12 cellular contexts compared by ENCODE assay signal in the genomic region with DNA sequence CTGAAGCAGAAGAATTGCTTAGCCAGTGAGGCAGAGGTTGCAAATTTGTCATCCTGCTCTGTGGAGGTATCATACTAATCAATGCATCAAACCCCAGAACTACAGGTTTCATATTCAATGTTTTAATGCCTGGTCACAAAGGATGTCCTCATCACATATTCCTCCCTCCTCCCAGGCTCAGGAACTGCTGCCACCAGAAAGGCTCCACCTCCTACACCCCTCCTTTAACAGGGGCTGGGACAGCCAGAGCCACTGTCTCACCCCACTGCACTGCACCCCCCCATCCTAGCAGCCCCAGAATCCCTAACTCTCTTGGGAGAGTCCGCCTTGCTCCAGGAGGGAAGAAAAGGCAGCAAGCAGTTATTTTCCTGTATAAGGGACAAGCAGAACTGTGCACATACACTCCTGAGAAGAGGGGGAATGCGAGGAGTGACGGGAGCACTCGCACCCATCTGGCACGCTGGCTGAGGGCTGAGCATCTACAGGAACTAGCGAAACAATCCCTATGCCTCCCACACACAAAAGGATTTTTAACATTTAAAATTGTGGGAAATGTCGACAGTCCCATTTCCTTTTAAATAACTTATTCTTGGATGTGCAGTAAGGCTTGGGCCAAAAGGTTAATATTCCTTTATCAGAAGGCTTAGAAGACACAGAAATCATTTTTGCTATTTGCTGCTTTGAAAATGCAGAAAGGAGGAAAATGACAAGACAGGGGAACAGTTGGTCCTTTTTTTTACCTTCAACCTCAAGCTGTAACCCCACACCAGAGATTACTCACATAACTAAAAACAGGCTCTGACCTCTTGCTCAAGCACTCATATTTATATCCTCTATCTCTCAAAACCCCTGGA. TPM values are rescaled to one million over a fixed set of nuclear protein-coding genes. Genes with fewer than 3 reads are reported as not detected.
DNase-seq lines count a peak whose midpoint lies in the region; ATAC-seq and TF ChIP-seq lines count a peak whose summit lies in the region.
"Had no signal": no experiment of that assay in that cellular context is flagged by ENCODE, and none has a peak within 500 bp of the region (broad histone marks: within the 10 kb centered on the region; RNA-seq: fewer than 3 reads in every experiment).

No MANE protein-coding gene starts in this region.

- H3K9me3 ChIP-seq in heart left ventricle (no peaks in the 10 kb centered on the region), spleen (no peaks in the 10 kb centered on the region)

- TF ChIP-seq POLR2A in heart left ventricle (IDR thresholded peaks at IDR 0.05) (no peak), NB4 (IDR thresholded peaks at IDR 0.05; ENCODE audit: extremely low read depth, insufficient read length) (no peak), spleen (IDR thresholded peaks at IDR 0.05) (no peak)

- ATAC-seq in heart left ventricle (peak in 3 of 4 donors; percentile 38 to 63 (median 47)), Right ventricle myocardium superior (ENCODE audit: poor library complexity) (no peak), GM19467 (IDR thresholded peaks at IDR 0.05; ENCODE audit: unreplicated experiment) (no peak)

- H3K36me3 ChIP-seq in heart left ventricle (peaks cover 0 to 4% (median 0%) of the 10 kb centered on the region in 9 donors), spleen (peaks cover 0 to under 1% (median 0%) of the 10 kb centered on the region in 6 donors)

- peak in 1 of 5 donors; percentile 7 for DNase-seq in heart left ventricle
- no peak for DNase-seq in Right ventricle myocardium superior
- peak; percentile 61 for DNase-seq in NB4 (ENCODE audit: low read depth)
- peak; percentile 3 for DNase-seq in fibroblast of gingiva (ENCODE audit: low read depth)
- DNase-seq in spleen, result no peak
- no peak for DNase-seq in stimulated activated CD4-positive, alpha-beta T cell treated with anti-CD3 and anti-CD28 coated beads, Interleukin-12 subunit alpha, Interleukin-12 subunit beta, amount 100 ng/mL, for 4 hours
- DNase-seq in activated CD4-positive, alpha-beta T cell treated with anti-CD3 and anti-CD28 coated beads, Interleukin-2, amount 50 U/mL, for 4 hours, result no peak
- DNase-seq: AML-193, mesenchymal stem cell, NCI-H146 had no signal

- H3K27ac ChIP-seq in heart left ventricle, result peak overlapping the region in 10 of 12 donors; percentile 13 to 76 (median 50)
- H3K27ac ChIP-seq in spleen, result peak overlapping the region in 5 of 8 donors; percentile 15 to 40 (median 34)

- intact Hi-C loops in heart left ventricle (cut with DNase I) (no loop called here), Right ventricle myocardium superior (cut with DNase I) (no loop called here), spleen (cut with DNase I; ENCODE audit: low total_unique reads) (no loop called here)

- H3K27me3 ChIP-seq in heart left ventricle (no peaks in the 10 kb centered on the region), spleen (replicated peaks in 1 of 7) (no peaks in the 10 kb centered on the region)

- TF ChIP-seq CTCF in heart left ventricle (IDR thresholded peaks at IDR 0.05) (no peak), NB4 (IDR thresholded peaks at IDR 0.05; ENCODE audit: low read depth, low read length) (no peak), spleen (IDR thresholded peaks at IDR 0.05 in 8 of 11, conservative IDR thresholded peaks at IDR 0.05 in 3 of 11) (no peak)

- 19 to 59% (median 41%) methylated on average over 7 of the region's 7 CpGs for WGBS in heart left ventricle, 4 donors
- 69 to 85% (median 78%) methylated on average over 5 to 7 of the region's 7 CpGs for WGBS in spleen, 5 donors

- peaks cover 0 to 44% (median 20%) of the 10 kb centered on the region in 12 donors for H3K4me1 ChIP-seq in heart left ventricle
- H3K4me1 ChIP-seq in spleen, result peaks cover 0 to 13% (median 0%) of the 10 kb centered on the region in 6 donors

- no peak overlapping the region for H3K4me3 ChIP-seq in heart left ventricle
- H3K4me3 ChIP-seq in NB4 (ENCODE audit: low read depth, low read length), result peak overlapping the region; percentile 25
- H3K4me3 ChIP-seq in spleen, result no peak overlapping the region
- H3K4me3 ChIP-seq: smooth muscle cell had no signal

RNA-seq across cellular contexts. Expression of gene CD99L2, which starts 27.8 kb away (rescaled TPM):
- 100 to 1,000 TPM in 3 of 9 donors, 10 to 100 TPM in 6; 70.8 to 115 (median 94.6) TPM for total RNA-seq in heart left ventricle
- polyA plus RNA-seq in heart left ventricle, result 10 to 100 TPM; 51.9 to 72.9 TPM
- total RNA-seq in Right ventricle myocardium superior, result 71.5 TPM
- 10 to 100 TPM; 21.7 to 51.8 (median 41.0) TPM for total RNA-seq in spleen
- 10 to 100 TPM in 1 of 3 donors, 1 to 10 TPM in 2; 8.2 to 15.1 (median 8.7) TPM for polyA plus RNA-seq in spleen

Comparison
In these comparisons a context has a peak if more than half of its experiments do, and no peak if none do; other contexts are left out.
1. ATAC-seq: peak in heart left ventricle (3 of 4); none in Right ventricle myocardium superior (single experiment) and GM19467 (single experiment).
2. DNase-seq: peak in NB4 (single experiment) and fibroblast of gingiva (single experiment); none in Right ventricle myocardium superior (single experiment), spleen (single experiment), stimulated activated CD4-positive, alpha-beta T cell treated with anti-CD3 and anti-CD28 coated beads, Interleukin-12 subunit alpha, Interleukin-12 subunit beta, amount 100 ng/mL, for 4 hours (single experiment) and activated CD4-positive, alpha-beta T cell treated with anti-CD3 and anti-CD28 coated beads, Interleukin-2, amount 50 U/mL, for 4 hours (0 of 2).